In genomic region chr21:23307065-23307464, GRCh38 we compare ENCODE assay signal across 26 cellular contexts.
"Had no signal": no experiment of that assay in that cellular context is flagged by ENCODE, and none has a peak within 500 bp of the region (broad histone marks: within the 10 kb centered on the region; RNA-seq: fewer than 3 reads in every experiment).

No MANE protein-coding gene starts in this region.

- H3K4me1 ChIP-seq: stomach, suprapubic skin, testis, thyroid gland, tibial artery, tibial nerve, transverse colon, upper lobe of left lung, upper lobe of right lung, uterus had no signal

- ATAC-seq: stimulated activated effector memory CD8-positive, alpha-beta T cell treated with anti-CD3 and anti-CD28 coated beads, Interleukin-12 subunit alpha, Interleukin-12 subunit beta, amount 100 ng/mL, for 72 hours; stimulated activated memory B cell treated with anti-CD40 and anti-IgM and Interleukin-4, amounts not matched to agents 10 μg/mL and 1 μg/mL and 100 μg/mL, for 72 hours; stimulated activated naive B cell treated with anti-CD40 and anti-IgM and Interleukin-4, amounts not matched to agents 10 μg/mL and 1 μg/mL and 100 μg/mL, for 72 hours; stimulated activated naive CD8-positive, alpha-beta T cell treated with anti-CD3 and anti-CD28 coated beads, Interleukin-15, amount 100 ng/mL, for 72 hours; stimulated activated naive CD8-positive, alpha-beta T cell treated with anti-CD3 and anti-CD28 coated beads, Interleukin-15, Interleukin-2, amounts not matched to agents 100 U/mL and 50 U/mL, for 24 hours; upper lobe of right lung had no signal

- DNase-seq: stimulated activated CD4-positive, alpha-beta T cell treated with anti-CD3 and anti-CD28 coated beads, Interleukin-2, amount 100 ng/mL, for 48 hours; stimulated activated CD4-positive, alpha-beta T cell treated with anti-CD3 and anti-CD28 coated beads, Interleukin-4, amount 100 ng/mL, for 1 hour; stimulated activated CD4-positive, alpha-beta T cell treated with anti-CD3 and anti-CD28 coated beads, Interleukin-4, amount 100 ng/mL, for 24 hours; stimulated activated CD4-positive, alpha-beta T cell treated with anti-CD3 and anti-CD28 coated beads, Interleukin-4, amount 100 ng/mL, for 4 hours; stimulated activated CD8-positive, alpha-beta memory T cell treated with anti-CD3 and anti-CD28 coated beads, Interleukin-4, amount 100 ng/mL, for 48 hours; stimulated activated naive B cell treated with anti-CD40 and anti-IgM and Interleukin-4, amounts not matched to agents 10 μg/mL and 1 μg/mL and 100 μg/mL, for 72 hours; stimulated activated naive CD4-positive, alpha-beta T cell; stimulated activated naive CD4-positive, alpha-beta T cell treated with Interleukin-2 at 50 U/mL for 16 hours; stimulated activated naive CD8-positive, alpha-beta T cell treated with anti-CD3 and anti-CD28 coated beads, Interleukin-15, amount 100 ng/mL, for 72 hours; stimulated activated naive CD8-positive, alpha-beta T cell treated with anti-CD3 and anti-CD28 coated beads, Interleukin-15, Interleukin-2, amounts not matched to agents 100 U/mL and 50 U/mL, for 24 hours; stomach; substantia nigra; testis; thyroid gland; tibial artery; transverse colon; trophoblast cell; upper lobe of left lung; upper lobe of right lung; uterus had no signal

- H3K4me3 ChIP-seq: stomach, suprapubic skin, testis, thoracic aorta, thyroid gland, tibial artery, tibial nerve, transverse colon, upper lobe of left lung, upper lobe of right lung, uterus had no signal

- H3K27ac ChIP-seq: stomach, suprapubic skin, testis, thoracic aorta, thyroid gland, tibial artery, tibial nerve, transverse colon, upper lobe of left lung, upper lobe of right lung, uterus had no signal

- FAIRE-seq: urothelium cell line had no signal

- H3K9me3 ChIP-seq: suprapubic skin, testis, thoracic aorta, thyroid gland, tibial nerve, upper lobe of right lung, uterus had no signal

- H3K36me3 ChIP-seq: stomach, suprapubic skin, thoracic aorta, thyroid gland, tibial artery, tibial nerve, transverse colon, upper lobe of left lung, upper lobe of right lung, uterus had no signal

- H3K27me3 ChIP-seq: stomach, suprapubic skin, testis, thyroid gland, tibial artery, tibial nerve, transverse colon, upper lobe of left lung, upper lobe of right lung, uterus had no signal
